In genomic region chr5:53256746-53257145, GRCh38 we compare ENCODE assay signal across 24 cellular contexts.
DNase-seq lines count a peak whose midpoint lies in the region; ATAC-seq, FAIRE-seq and TF ChIP-seq lines count a peak whose summit lies in the region.
"Had no signal": no experiment of that assay in that cellular context is flagged by ENCODE, and none has a peak within 500 bp of the region (broad histone marks: within the 10 kb centered on the region; RNA-seq: fewer than 3 reads in every experiment).

No MANE protein-coding gene starts in this region.

- H3K27ac ChIP-seq in heart right ventricle: peak overlapping the region in 3 of 10 donors; percentile 24 to 31 (median 25)
- peak overlapping the region; percentile 12 for H3K27ac ChIP-seq in astrocyte (ENCODE audit: low read depth, low read length)
- peak overlapping the region; percentile 84 for H3K27ac ChIP-seq in foreskin keratinocyte
- H3K27ac ChIP-seq: A549, psoas muscle, thyroid gland had no signal

- H3K4me2 ChIP-seq in astrocyte (ENCODE audit: low read length): peak overlapping the region; percentile 29
- H3K4me2 ChIP-seq: A549 had no signal

- no peaks in the 10 kb centered on the region for H3K79me2 ChIP-seq in astrocyte (ENCODE audit: insufficient read depth, low read length)

- H3K4me3 Mint-ChIP-seq in astrocyte (ENCODE audit: unreplicated experiment): no peak overlapping the region
- H3K4me3 Mint-ChIP-seq: activated T-cell treated with anti-CD3 and anti-CD28 coated beads, Interleukin-2, amount 50 U/mL, for 72 hours; CD14-positive monocyte; nephron; stimulated activated effector memory CD8-positive, alpha-beta T cell treated with anti-CD3 and anti-CD28 coated beads, Interleukin-12 subunit alpha, Interleukin-12 subunit beta, amount 100 ng/mL, for 72 hours had no signal

- 58 to 67% methylated on average over 5 of the region's 5 CpGs for WGBS in heart right ventricle, 2 donors

- H3K4me1 Mint-ChIP-seq in astrocyte (ENCODE audit: low read depth, unreplicated experiment): peaks cover 41% of the 10 kb centered on the region
- H3K4me1 Mint-ChIP-seq: CD14-positive monocyte; nephron; stimulated activated effector memory CD8-positive, alpha-beta T cell treated with anti-CD3 and anti-CD28 coated beads, Interleukin-12 subunit alpha, Interleukin-12 subunit beta, amount 100 ng/mL, for 72 hours had no signal

- peak in 1 of 2 donors; percentile 8 for DNase-seq in heart right ventricle
- DNase-seq in Right ventricle myocardium superior: no peak
- peak; percentile 97 for DNase-seq in astrocyte (ENCODE audit: low read depth)
- DNase-seq in foreskin keratinocyte: peak; percentile 74 to 93
- DNase-seq in cerebellar nuclear complex (lab: John Stamatoyannopoulos, UW): no peak
- no peak for DNase-seq in stimulated activated CD4-positive, alpha-beta T cell treated with anti-CD3 and anti-CD28 coated beads, Interleukin-4, amount 100 ng/mL, for 24 hours
- no peak for DNase-seq in HuH-7.5 (ENCODE audit: low spot score)
- DNase-seq: activated T-cell treated with anti-CD3 and anti-CD28 coated beads, Interleukin-2, amount 50 U/mL, for 72 hours; DMS 273 treated with DMSO at 0.1 percent for 48 hours; effector CD8-positive, alpha-beta T cell; hippocampal formation; KBM-7; kidney; NCI-H1048; NCI-H2081; NCI-H526; psoas muscle; thyroid gland had no signal

- intact Hi-C loops in heart right ventricle (cut with DNase I) (no loop called here), Right ventricle myocardium superior (cut with DNase I) (no loop called here)

- H4K20me1 ChIP-seq in astrocyte (ENCODE audit: insufficient read depth, low read length): no peaks in the 10 kb centered on the region

- H3K36me3 ChIP-seq in heart right ventricle (no peaks in the 10 kb centered on the region), astrocyte (ENCODE audit: insufficient read depth, low read length) (no peaks in the 10 kb centered on the region)
- H3K36me3 ChIP-seq: thyroid gland had no signal

- ATAC-seq in heart right ventricle (peak in 7 of 8 donors; percentile 24 to 77 (median 55)), Right ventricle myocardium superior (ENCODE audit: poor library complexity) (no peak), foreskin keratinocyte (peak; percentile 14), HG03196 (IDR thresholded peaks at IDR 0.05; ENCODE audit: unreplicated experiment) (no peak)
- ATAC-seq: A549; activated naive CD4-positive, alpha-beta T cell treated with anti-CD3 and anti-CD28 coated beads, Interleukin-2, amount 50 U/mL, for 72 hours; activated T-cell treated with anti-CD3 and anti-CD28 coated beads, Interleukin-2, amount 50 U/mL, for 72 hours; psoas muscle; stimulated activated effector memory CD8-positive, alpha-beta T cell treated with anti-CD3 and anti-CD28 coated beads, Interleukin-12 subunit alpha, Interleukin-12 subunit beta, amount 100 ng/mL, for 72 hours had no signal

- no peaks in the 10 kb centered on the region for H3K36me3 Mint-ChIP-seq in astrocyte (ENCODE audit: low read depth, unreplicated experiment)
- H3K36me3 Mint-ChIP-seq: activated naive CD4-positive, alpha-beta T cell treated with anti-CD3 and anti-CD28 coated beads, Interleukin-2, amount 50 U/mL, for 72 hours; CD14-positive monocyte; stimulated activated effector memory CD8-positive, alpha-beta T cell treated with anti-CD3 and anti-CD28 coated beads, Interleukin-12 subunit alpha, Interleukin-12 subunit beta, amount 100 ng/mL, for 72 hours had no signal

- H3K9me3 ChIP-seq in heart right ventricle: no peaks in the 10 kb centered on the region
- H3K9me3 ChIP-seq in astrocyte (ENCODE audit: insufficient read depth, low read depth, low read length): no peaks in the 10 kb centered on the region
- H3K9me3 ChIP-seq: A549, psoas muscle, thyroid gland had no signal

- no peak for TF ChIP-seq CTCF in heart right ventricle (IDR thresholded peaks at IDR 0.05)
- TF ChIP-seq CTCF in astrocyte (IDR thresholded peaks at IDR 0.05; ENCODE audit: insufficient read depth, low read depth, low read length): no peak
- no peak for TF ChIP-seq CTCF in foreskin keratinocyte (conservative IDR thresholded peaks at IDR 0.05)

- no peak overlapping the region for H3K9ac ChIP-seq in astrocyte (ENCODE audit: low read length)

- H3K27me3 ChIP-seq in heart right ventricle: no peaks in the 10 kb centered on the region
- H3K27me3 ChIP-seq in astrocyte (ENCODE audit: insufficient read depth, low read length): no peaks in the 10 kb centered on the region
- H3K27me3 ChIP-seq in foreskin keratinocyte: no peaks in the 10 kb centered on the region
- H3K27me3 ChIP-seq: thyroid gland had no signal

- peak overlapping the region; percentile 50 for H3K27ac Mint-ChIP-seq in astrocyte (ENCODE audit: unreplicated experiment)
- H3K27ac Mint-ChIP-seq: activated naive CD4-positive, alpha-beta T cell treated with anti-CD3 and anti-CD28 coated beads, Interleukin-2, amount 50 U/mL, for 72 hours; activated T-cell treated with anti-CD3 and anti-CD28 coated beads, Interleukin-2, amount 50 U/mL, for 72 hours; CD14-positive monocyte; nephron; stimulated activated effector memory CD8-positive, alpha-beta T cell treated with anti-CD3 and anti-CD28 coated beads, Interleukin-12 subunit alpha, Interleukin-12 subunit beta, amount 100 ng/mL, for 72 hours had no signal

- peaks cover 2% of the 10 kb centered on the region for H3K9me3 Mint-ChIP-seq in astrocyte (ENCODE audit: unreplicated experiment)
- H3K9me3 Mint-ChIP-seq: activated naive CD4-positive, alpha-beta T cell treated with anti-CD3 and anti-CD28 coated beads, Interleukin-2, amount 50 U/mL, for 72 hours; activated T-cell treated with anti-CD3 and anti-CD28 coated beads, Interleukin-2, amount 50 U/mL, for 72 hours; nephron; stimulated activated effector memory CD8-positive, alpha-beta T cell treated with anti-CD3 and anti-CD28 coated beads, Interleukin-12 subunit alpha, Interleukin-12 subunit beta, amount 100 ng/mL, for 72 hours had no signal

- H3K4me1 ChIP-seq in heart right ventricle: no peaks in the 10 kb centered on the region
- peaks cover 15% of the 10 kb centered on the region for H3K4me1 ChIP-seq in astrocyte (ENCODE audit: insufficient read depth, low read length)
- H3K4me1 ChIP-seq in foreskin keratinocyte: peaks cover 51% of the 10 kb centered on the region
- H3K4me1 ChIP-seq: psoas muscle, thyroid gland had no signal

- H3K4me3 ChIP-seq in heart right ventricle (no peak overlapping the region), astrocyte (ENCODE audit: insufficient read depth, low read depth, low read length) (no peak overlapping the region)
- H3K4me3 ChIP-seq: A549, psoas muscle, thyroid gland had no signal

- FAIRE-seq in astrocyte (lab: Jason Lieb, UNC): peak; percentile 64
- FAIRE-seq: A549, kidney had no signal

- no peaks in the 10 kb centered on the region for H3K27me3 Mint-ChIP-seq in astrocyte (ENCODE audit: low read depth, unreplicated experiment)

- no peak overlapping the region for H2AFZ ChIP-seq in astrocyte (ENCODE audit: low read depth, low read length)

Comparison
In these comparisons a context has a peak if more than half of its experiments do, and no peak if none do; other contexts are left out.
1. ATAC-seq: peak in heart right ventricle (7 of 8) and foreskin keratinocyte (single experiment); none in Right ventricle myocardium superior (single experiment) and HG03196 (single experiment).
2. DNase-seq: peak in astrocyte (single experiment) and foreskin keratinocyte (2 of 2); none in Right ventricle myocardium superior (single experiment), cerebellar nuclear complex (0 of 2), stimulated activated CD4-positive, alpha-beta T cell treated with anti-CD3 and anti-CD28 coated beads, Interleukin-4, amount 100 ng/mL, for 24 hours (single experiment) and HuH-7.5 (single experiment).